In the genomic region with DNA sequence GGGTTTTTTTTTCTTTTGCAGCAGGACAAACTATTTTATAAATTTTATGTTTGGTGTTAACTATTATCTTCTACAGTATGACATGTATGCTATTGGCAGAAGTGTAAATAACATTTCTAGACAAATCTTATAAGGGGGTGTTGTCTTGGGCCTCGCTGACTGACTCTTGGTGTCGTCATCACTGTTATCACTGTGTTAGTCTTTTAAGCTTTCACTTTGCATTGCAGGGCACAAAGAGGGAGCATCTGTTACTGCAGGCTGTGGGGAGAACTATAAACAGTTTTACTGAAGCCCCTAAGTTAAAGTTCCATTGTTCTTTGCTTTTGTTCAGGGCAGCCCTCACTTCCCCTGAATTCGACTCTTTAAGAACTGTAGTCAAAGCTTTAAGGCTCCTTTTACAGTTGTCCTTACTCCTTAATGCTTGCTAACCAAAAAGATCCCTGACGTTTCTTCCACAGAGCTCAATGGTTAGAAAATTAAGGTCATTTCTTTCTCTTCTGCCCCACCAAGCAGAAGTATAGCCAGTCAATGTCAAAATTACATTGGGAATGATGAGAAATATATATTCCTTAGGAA, we compare ENCODE assay signal across 13 cellular contexts.
DNase-seq lines count a peak whose midpoint lies in the region; ATAC-seq and TF ChIP-seq lines count a peak whose summit lies in the region.
"Had no signal": no experiment of that assay in that cellular context is flagged by ENCODE, and none has a peak within 500 bp of the region (broad histone marks: within the 10 kb centered on the region; RNA-seq: fewer than 3 reads in every experiment).

No MANE protein-coding gene starts in this region.

- H3K36me3 Mint-ChIP-seq in glutamatergic neuron (ENCODE audit: unreplicated experiment): no peaks in the 10 kb centered on the region
- peaks cover 3% of the 10 kb centered on the region for H3K36me3 Mint-ChIP-seq in type B pancreatic cell
- H3K36me3 Mint-ChIP-seq: CD4-positive, CD25-positive, alpha-beta regulatory T cell had no signal

- H3K4me3 ChIP-seq in left ventricle myocardium inferior (peak overlapping the region; percentile 55), Karpas-422 (ENCODE audit: low read length) (no peak overlapping the region)
- H3K4me3 ChIP-seq: lung had no signal

- DNase-seq in left ventricle myocardium inferior (no peak), left cardiac atrium (no peak), SK-MEL-5 (ENCODE audit: low read depth, low spot score) (peak; percentile 63), glutamatergic neuron (no peak), type B pancreatic cell (ENCODE audit: extremely low spot score, unreplicated experiment) (no peak), T-helper 1 cell (no peak), Karpas-422 (no peak)

- H3K27ac ChIP-seq in left ventricle myocardium inferior (replicated peaks) (peak overlapping the region; percentile 18), Karpas-422 (ENCODE audit: low read length) (no peak overlapping the region)
- H3K27ac ChIP-seq: vagina had no signal

- no peaks in the 10 kb centered on the region; the same call in 1 of the 2 replicates for H4K20me1 ChIP-seq in Karpas-422 (ENCODE audit: insufficient read depth, low read depth, low read length)

- no peaks in the 10 kb centered on the region for H3K79me2 ChIP-seq in Karpas-422 (ENCODE audit: low read length)

- H3K27me3 ChIP-seq in left ventricle myocardium inferior (ENCODE audit: low read depth) (no peaks in the 10 kb centered on the region), Karpas-422 (ENCODE audit: low read length) (no peaks in the 10 kb centered on the region)
- H3K27me3 ChIP-seq: vagina had no signal

- TF ChIP-seq CTCF in left ventricle myocardium inferior (IDR thresholded peaks at IDR 0.05; ENCODE audit: borderline replicate concordance): no peak
- no peak for TF ChIP-seq CTCF in glutamatergic neuron (IDR thresholded peaks at IDR 0.05; ENCODE audit: partially characterized antibody, unreplicated experiment)
- no peak for TF ChIP-seq CTCF in type B pancreatic cell (conservative IDR thresholded peaks at IDR 0.05)

- H3K4me1 Mint-ChIP-seq in glutamatergic neuron (ENCODE audit: low read depth, unreplicated experiment) (peaks cover 13% of the 10 kb centered on the region), type B pancreatic cell (ENCODE audit: unreplicated experiment) (peaks cover 25% of the 10 kb centered on the region)

- no peaks in the 10 kb centered on the region for H3K9me2 ChIP-seq in Karpas-422 (replicated peaks; ENCODE audit: insufficient read depth, low read length)

- H3K27me3 Mint-ChIP-seq in glutamatergic neuron (ENCODE audit: unreplicated experiment) (no peaks in the 10 kb centered on the region), type B pancreatic cell (no peaks in the 10 kb centered on the region)

- H3K9me3 Mint-ChIP-seq in glutamatergic neuron (ENCODE audit: unreplicated experiment): no peaks in the 10 kb centered on the region
- H3K9me3 Mint-ChIP-seq in type B pancreatic cell: no peaks in the 10 kb centered on the region
- H3K9me3 Mint-ChIP-seq: activated T-cell treated with anti-CD3 and anti-CD28 coated beads, Interleukin-2, amount 50 U/mL, for 72 hours; CD4-positive, CD25-positive, alpha-beta regulatory T cell; endodermal cell had no signal

- H3K27ac Mint-ChIP-seq in glutamatergic neuron (ENCODE audit: unreplicated experiment) (peak overlapping the region; percentile 63), type B pancreatic cell (no peak overlapping the region)
- H3K27ac Mint-ChIP-seq: CD4-positive, CD25-positive, alpha-beta regulatory T cell; endodermal cell had no signal

- intact Hi-C loops in left ventricle myocardium inferior (cut with micrococcal nuclease): loop anchor here (5.0 to 10.0 kb wide), 2 partner anchors 179 to 487 kb away; no protein-coding TSS in a partner anchor
- intact Hi-C loops in left cardiac atrium (cut with DNase I): loop anchor here (1.0 to 10.0 kb wide), 4 partner anchors 179 to 607 kb away; no protein-coding TSS in a partner anchor

- H3K4me1 ChIP-seq in left ventricle myocardium inferior (peaks cover 31% of the 10 kb centered on the region), Karpas-422 (ENCODE audit: low read length) (no peaks in the 10 kb centered on the region)
- H3K4me1 ChIP-seq: vagina had no signal

- no peak overlapping the region for H3K4me2 ChIP-seq in Karpas-422 (ENCODE audit: low read depth, low read length, poor library complexity, severe bottlenecking)

- H3K9me3 ChIP-seq in left ventricle myocardium inferior (replicated peaks) (no peaks in the 10 kb centered on the region), Karpas-422 (ENCODE audit: low read length) (no peaks in the 10 kb centered on the region)
- H3K9me3 ChIP-seq: vagina had no signal

- no peak overlapping the region for H3K9ac ChIP-seq in Karpas-422 (ENCODE audit: low read length)

- in situ Hi-C loops in SK-MEL-5 (cut with HindIII; ENCODE audit: low pct_unique_long_range_greater_than_20kb, low sequenced_read_pairs): no loop called here

- peaks cover 2% of the 10 kb centered on the region for H3K36me3 ChIP-seq in left ventricle myocardium inferior
- no peaks in the 10 kb centered on the region for H3K36me3 ChIP-seq in Karpas-422 (ENCODE audit: insufficient read depth, low read length)
- H3K36me3 ChIP-seq: vagina had no signal

- H3K4me3 Mint-ChIP-seq in glutamatergic neuron (ENCODE audit: unreplicated experiment): no peak overlapping the region
- peak overlapping the region; percentile 23 for H3K4me3 Mint-ChIP-seq in type B pancreatic cell

- H2AFZ ChIP-seq in Karpas-422 (ENCODE audit: low read length): no peak overlapping the region

- no peak for ATAC-seq in left cardiac atrium
- no peak for ATAC-seq in HG02852 (IDR thresholded peaks at IDR 0.05; ENCODE audit: unreplicated experiment)
